In genomic region chr10:123236122-123236521, GRCh38 we compare ENCODE assay signal across 13 cellular contexts.
DNase-seq lines count a peak whose midpoint lies in the region; TF ChIP-seq lines count a peak whose summit lies in the region.
"Had no signal": no experiment of that assay in that cellular context is flagged by ENCODE, and none has a peak within 500 bp of the region (broad histone marks: within the 10 kb centered on the region; RNA-seq: fewer than 3 reads in every experiment).

No MANE protein-coding gene starts in this region.

- intact Hi-C loops in posterior vena cava (cut with DNase I): no loop called here

- peak; percentile 8 for DNase-seq in CD1c-positive myeloid dendritic cell (ENCODE audit: extremely low spot score)
- peak; percentile 61 for DNase-seq in NCI-H69 (lab: John Stamatoyannopoulos, UW)
- peak; percentile 7 to 8 for DNase-seq in erythroblast (lab: John Stamatoyannopoulos, UW)
- DNase-seq in posterior vena cava (ENCODE audit: low spot score): no peak
- DNase-seq in cerebellum (ENCODE audit: low spot score): no peak
- no peak for DNase-seq in germinal center (ENCODE audit: low spot score)
- no peak for DNase-seq in occipital lobe (lab: John Stamatoyannopoulos, UW)
- DNase-seq: CD8-positive, alpha-beta T cell; cortex of kidney; MV-4-11; NCI-H446 treated with DMSO at 0.1 percent for 48 hours; T-helper 17 cell had no signal

- no peak for TF ChIP-seq POLR2A in erythroblast (IDR thresholded peaks at IDR 0.05; ENCODE audit: low read length)

- TF ChIP-seq CTCF in GM12874 (IDR thresholded peaks at IDR 0.05; ENCODE audit: insufficient read depth, low read depth, low read length): peak; percentile 34; the same call in 1 of the 2 replicates

Comparison
In these comparisons a context has a peak if more than half of its experiments do, and no peak if none do; other contexts are left out.
1. DNase-seq: peak in CD1c-positive myeloid dendritic cell (single experiment), NCI-H69 (single experiment) and erythroblast (2 of 2); none in posterior vena cava (single experiment), cerebellum (single experiment), germinal center (single experiment) and occipital lobe (single experiment).